4 cellular contexts compared by ENCODE assay signal in the genomic region with DNA sequence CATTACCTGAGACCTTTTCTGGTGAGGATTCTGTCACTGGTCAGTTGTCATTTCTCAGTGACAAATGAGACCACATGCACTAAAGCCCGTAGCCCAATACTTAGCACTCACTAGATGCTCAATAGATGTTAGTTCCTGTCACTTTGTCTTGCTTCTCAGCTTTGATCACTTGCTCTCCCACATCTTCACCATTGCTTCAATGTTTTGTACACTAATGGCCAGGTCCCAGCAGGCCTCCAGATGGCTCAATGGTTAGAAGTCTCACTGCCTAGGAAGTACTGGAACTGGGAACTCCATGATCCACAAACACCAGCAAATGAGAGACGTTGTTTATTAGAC.
TF ChIP-seq lines count a peak whose summit lies in the region.

No MANE protein-coding gene starts in this region.

TF ChIP-seq in SK-N-SH, 30 proteins besides CTCF, POLR2A, EP300 and RAD21:
- no peak for TF ChIP-seq NFIC (IDR thresholded peaks at IDR 0.05; ENCODE audit: borderline replicate concordance)
- TF ChIP-seq, protein P1, sequence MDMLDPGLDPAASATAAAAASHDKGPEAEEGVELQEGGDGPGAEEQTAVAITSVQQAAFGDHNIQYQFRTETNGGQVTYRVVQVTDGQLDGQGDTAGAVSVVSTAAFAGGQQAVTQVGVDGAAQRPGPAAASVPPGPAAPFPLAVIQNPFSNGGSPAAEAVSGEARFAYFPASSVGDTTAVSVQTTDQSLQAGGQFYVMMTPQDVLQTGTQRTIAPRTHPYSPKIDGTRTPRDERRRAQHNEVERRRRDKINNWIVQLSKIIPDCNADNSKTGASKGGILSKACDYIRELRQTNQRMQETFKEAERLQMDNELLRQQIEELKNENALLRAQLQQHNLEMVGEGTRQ (IDR thresholded peaks at IDR 0.05; ENCODE audit: borderline replicate concordance, low read depth, low read length) = no peak
- TF ChIP-seq, protein P2, sequence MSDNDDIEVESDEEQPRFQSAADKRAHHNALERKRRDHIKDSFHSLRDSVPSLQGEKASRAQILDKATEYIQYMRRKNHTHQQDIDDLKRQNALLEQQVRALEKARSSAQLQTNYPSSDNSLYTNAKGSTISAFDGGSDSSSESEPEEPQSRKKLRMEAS (IDR thresholded peaks at IDR 0.05; ENCODE audit: low read depth) = no peak
- TF ChIP-seq POLR2AphosphoS5 (IDR thresholded peaks at IDR 0.05; ENCODE audit: low read depth, low read length) = no peak
- TF ChIP-seq, protein P3, sequence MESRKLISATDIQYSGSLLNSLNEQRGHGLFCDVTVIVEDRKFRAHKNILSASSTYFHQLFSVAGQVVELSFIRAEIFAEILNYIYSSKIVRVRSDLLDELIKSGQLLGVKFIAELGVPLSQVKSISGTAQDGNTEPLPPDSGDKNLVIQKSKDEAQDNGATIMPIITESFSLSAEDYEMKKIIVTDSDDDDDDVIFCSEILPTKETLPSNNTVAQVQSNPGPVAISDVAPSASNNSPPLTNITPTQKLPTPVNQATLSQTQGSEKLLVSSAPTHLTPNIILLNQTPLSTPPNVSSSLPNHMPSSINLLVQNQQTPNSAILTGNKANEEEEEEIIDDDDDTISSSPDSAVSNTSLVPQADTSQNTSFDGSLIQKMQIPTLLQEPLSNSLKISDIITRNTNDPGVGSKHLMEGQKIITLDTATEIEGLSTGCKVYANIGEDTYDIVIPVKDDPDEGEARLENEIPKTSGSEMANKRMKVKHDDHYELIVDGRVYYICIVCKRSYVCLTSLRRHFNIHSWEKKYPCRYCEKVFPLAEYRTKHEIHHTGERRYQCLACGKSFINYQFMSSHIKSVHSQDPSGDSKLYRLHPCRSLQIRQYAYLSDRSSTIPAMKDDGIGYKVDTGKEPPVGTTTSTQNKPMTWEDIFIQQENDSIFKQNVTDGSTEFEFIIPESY (IDR thresholded peaks at IDR 0.05; ENCODE audit: borderline replicate concordance, low read depth) = no peak
- no peak for TF ChIP-seq NRF1 (IDR thresholded peaks at IDR 0.05; ENCODE audit: low read depth, low read length)
- no peak for TF ChIP-seq MXI1 (IDR thresholded peaks at IDR 0.05; ENCODE audit: low read depth, low read length)
- TF ChIP-seq SMC3 (IDR thresholded peaks at IDR 0.05; ENCODE audit: low read depth, low read length) = no peak
- no peak for TF ChIP-seq SIN3A (IDR thresholded peaks at IDR 0.05; ENCODE audit: borderline replicate concordance, low read depth, low read length)
- TF ChIP-seq CHD2 (IDR thresholded peaks at IDR 0.05; ENCODE audit: low read length, partially characterized antibody) = no peak
- no peak for TF ChIP-seq TAF1 (IDR thresholded peaks at IDR 0.05; ENCODE audit: borderline replicate concordance, low read depth, low read length)
- no peak for TF ChIP-seq FOSL2 (IDR thresholded peaks at IDR 0.05; ENCODE audit: borderline replicate concordance, low read depth)
- TF ChIP-seq FOXJ3 (CRISPR knock-in tag; IDR thresholded peaks at IDR 0.05) = no peak
- TF ChIP-seq MEF2A (IDR thresholded peaks at IDR 0.05; ENCODE audit: borderline replicate concordance, low read depth) = no peak

TF ChIP-seq in SK-N-SH treated with all-trans-retinoic acid at 6 μM for 48 hours, 23 proteins besides CTCF, POLR2A, EP300 and RAD21:
- TF ChIP-seq, protein P4, sequence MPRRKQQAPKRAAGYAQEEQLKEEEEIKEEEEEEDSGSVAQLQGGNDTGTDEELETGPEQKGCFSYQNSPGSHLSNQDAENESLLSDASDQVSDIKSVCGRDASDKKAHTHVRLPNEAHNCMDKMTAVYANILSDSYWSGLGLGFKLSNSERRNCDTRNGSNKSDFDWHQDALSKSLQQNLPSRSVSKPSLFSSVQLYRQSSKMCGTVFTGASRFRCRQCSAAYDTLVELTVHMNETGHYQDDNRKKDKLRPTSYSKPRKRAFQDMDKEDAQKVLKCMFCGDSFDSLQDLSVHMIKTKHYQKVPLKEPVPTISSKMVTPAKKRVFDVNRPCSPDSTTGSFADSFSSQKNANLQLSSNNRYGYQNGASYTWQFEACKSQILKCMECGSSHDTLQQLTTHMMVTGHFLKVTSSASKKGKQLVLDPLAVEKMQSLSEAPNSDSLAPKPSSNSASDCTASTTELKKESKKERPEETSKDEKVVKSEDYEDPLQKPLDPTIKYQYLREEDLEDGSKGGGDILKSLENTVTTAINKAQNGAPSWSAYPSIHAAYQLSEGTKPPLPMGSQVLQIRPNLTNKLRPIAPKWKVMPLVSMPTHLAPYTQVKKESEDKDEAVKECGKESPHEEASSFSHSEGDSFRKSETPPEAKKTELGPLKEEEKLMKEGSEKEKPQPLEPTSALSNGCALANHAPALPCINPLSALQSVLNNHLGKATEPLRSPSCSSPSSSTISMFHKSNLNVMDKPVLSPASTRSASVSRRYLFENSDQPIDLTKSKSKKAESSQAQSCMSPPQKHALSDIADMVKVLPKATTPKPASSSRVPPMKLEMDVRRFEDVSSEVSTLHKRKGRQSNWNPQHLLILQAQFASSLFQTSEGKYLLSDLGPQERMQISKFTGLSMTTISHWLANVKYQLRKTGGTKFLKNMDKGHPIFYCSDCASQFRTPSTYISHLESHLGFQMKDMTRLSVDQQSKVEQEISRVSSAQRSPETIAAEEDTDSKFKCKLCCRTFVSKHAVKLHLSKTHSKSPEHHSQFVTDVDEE (CRISPR knock-in tag; IDR thresholded peaks at IDR 0.05) = no peak
- TF ChIP-seq ISL1 (CRISPR knock-in tag; IDR thresholded peaks at IDR 0.05) (no peak), TOX (CRISPR knock-in tag; IDR thresholded peaks at IDR 0.05; ENCODE audit: borderline replicate concordance) (no peak), SNAI2 (CRISPR knock-in tag; IDR thresholded peaks at IDR 0.05) (no peak), ZFP30 (CRISPR knock-in tag; IDR thresholded peaks at IDR 0.05) (no peak), PPARA (CRISPR knock-in tag; IDR thresholded peaks at IDR 0.05; ENCODE audit: borderline replicate concordance) (no peak), ZFP3 (CRISPR knock-in tag; IDR thresholded peaks at IDR 0.05) (no peak), ESRRG (CRISPR knock-in tag; IDR thresholded peaks at IDR 0.05) (no peak), ZNF70 (CRISPR knock-in tag; IDR thresholded peaks at IDR 0.05) (no peak), CSDC2 (CRISPR knock-in tag; IDR thresholded peaks at IDR 0.05) (no peak), ARNTL (CRISPR knock-in tag; IDR thresholded peaks at IDR 0.05; ENCODE audit: borderline replicate concordance, low read depth) (no peak), ZC3H10 (CRISPR knock-in tag; IDR thresholded peaks at IDR 0.05) (no peak), TCF4 (CRISPR knock-in tag; IDR thresholded peaks at IDR 0.05; ENCODE audit: borderline replicate concordance) (no peak)
- TF ChIP-seq, protein P5, sequence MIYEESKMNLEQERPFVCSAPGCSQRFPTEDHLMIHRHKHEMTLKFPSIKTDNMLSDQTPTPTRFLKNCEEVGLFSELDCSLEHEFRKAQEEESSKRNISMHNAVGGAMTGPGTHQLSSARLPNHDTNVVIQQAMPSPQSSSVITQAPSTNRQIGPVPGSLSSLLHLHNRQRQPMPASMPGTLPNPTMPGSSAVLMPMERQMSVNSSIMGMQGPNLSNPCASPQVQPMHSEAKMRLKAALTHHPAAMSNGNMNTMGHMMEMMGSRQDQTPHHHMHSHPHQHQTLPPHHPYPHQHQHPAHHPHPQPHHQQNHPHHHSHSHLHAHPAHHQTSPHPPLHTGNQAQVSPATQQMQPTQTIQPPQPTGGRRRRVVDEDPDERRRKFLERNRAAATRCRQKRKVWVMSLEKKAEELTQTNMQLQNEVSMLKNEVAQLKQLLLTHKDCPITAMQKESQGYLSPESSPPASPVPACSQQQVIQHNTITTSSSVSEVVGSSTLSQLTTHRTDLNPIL (CRISPR knock-in tag; IDR thresholded peaks at IDR 0.05; ENCODE audit: low read depth) = no peak

TF ChIP-seq in IMR-90, 13 proteins besides CTCF, POLR2A, EP300 and RAD21:
- TF ChIP-seq MXI1 (IDR thresholded peaks at IDR 0.05; ENCODE audit: borderline replicate concordance, low read depth, low read length) (no peak), MAFK (IDR thresholded peaks at IDR 0.05; ENCODE audit: low read depth, low read length) (no peak), SMC3 (IDR thresholded peaks at IDR 0.05; ENCODE audit: low read depth, low read length) (no peak), RCOR1 (IDR thresholded peaks at IDR 0.05; ENCODE audit: insufficient replicate concordance, low read length) (no peak), NFE2L2 (IDR thresholded peaks at IDR 0.05; ENCODE audit: low read depth, low read length) (no peak), MAZ (IDR thresholded peaks at IDR 0.05; ENCODE audit: borderline replicate concordance, low read depth, low read length) (no peak), CEBPB (IDR thresholded peaks at IDR 0.05; ENCODE audit: low read depth, low read length) (no peak), FOS (IDR thresholded peaks at IDR 0.05; ENCODE audit: low read depth, low read length) (no peak), CHD1 (IDR thresholded peaks at IDR 0.05; ENCODE audit: low read depth, low read length) (no peak), BHLHE40 (IDR thresholded peaks at IDR 0.05; ENCODE audit: low read depth, low read length) (no peak), RFX5 (IDR thresholded peaks at IDR 0.05; ENCODE audit: low read depth, low read length) (no peak)
- TF ChIP-seq, protein P6, sequence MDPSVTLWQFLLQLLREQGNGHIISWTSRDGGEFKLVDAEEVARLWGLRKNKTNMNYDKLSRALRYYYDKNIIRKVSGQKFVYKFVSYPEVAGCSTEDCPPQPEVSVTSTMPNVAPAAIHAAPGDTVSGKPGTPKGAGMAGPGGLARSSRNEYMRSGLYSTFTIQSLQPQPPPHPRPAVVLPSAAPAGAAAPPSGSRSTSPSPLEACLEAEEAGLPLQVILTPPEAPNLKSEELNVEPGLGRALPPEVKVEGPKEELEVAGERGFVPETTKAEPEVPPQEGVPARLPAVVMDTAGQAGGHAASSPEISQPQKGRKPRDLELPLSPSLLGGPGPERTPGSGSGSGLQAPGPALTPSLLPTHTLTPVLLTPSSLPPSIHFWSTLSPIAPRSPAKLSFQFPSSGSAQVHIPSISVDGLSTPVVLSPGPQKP (IDR thresholded peaks at IDR 0.05; ENCODE audit: borderline replicate concordance, low read depth, low read length) = no peak
- TF ChIP-seq, protein P1 (IDR thresholded peaks at IDR 0.05; ENCODE audit: low read depth, low read length) = no peak
TF ChIP-seq in IMR-90: peak in this region for 0.

TF ChIP-seq in K562, 482 proteins besides CTCF, POLR2A, EP300 and RAD21 (continues in another document):
- TF ChIP-seq ZNF57 (CRISPR knock-in tag; IDR thresholded peaks at IDR 0.05) (no peak), DNMT1 (IDR thresholded peaks at IDR 0.05) (0 out of 2 replicates have a peak, but pooled peaks have one; percentile 12), GABPB1 (CRISPR knock-in tag; IDR thresholded peaks at IDR 0.05) (no peak), ZNF431 (CRISPR knock-in tag; IDR thresholded peaks at IDR 0.05) (no peak), ZFP36 (IDR thresholded peaks at IDR 0.05; ENCODE audit: low read depth, low read length, partially characterized antibody) (no peak), GTF2A2 (tag; IDR thresholded peaks at IDR 0.05) (peak; percentile 44; the same call in 1 of the 2 replicates), ETV5 (CRISPR knock-in tag; IDR thresholded peaks at IDR 0.05; ENCODE audit: low read depth) (no peak), ZNF436 (CRISPR knock-in tag; IDR thresholded peaks at IDR 0.05) (no peak), MTA1 (IDR thresholded peaks at IDR 0.05; ENCODE audit: borderline replicate concordance) (no peak), TAF7 (tag; IDR thresholded peaks at IDR 0.05) (no peak), ZFPM2 (CRISPR knock-in tag; IDR thresholded peaks at IDR 0.05) (no peak), ERF (CRISPR knock-in tag; IDR thresholded peaks at IDR 0.05) (0 out of 2 replicates have a peak, but pooled peaks have one; percentile 36), ZBTB1 (CRISPR knock-in tag; IDR thresholded peaks at IDR 0.05; ENCODE audit: borderline replicate concordance, low read depth) (no peak), CHD4 (IDR thresholded peaks at IDR 0.05; ENCODE audit: insufficient read depth, insufficient replicate concordance, low read depth, low read length, poor library complexity, severe bottlenecking) (no peak), POLR2AphosphoS5 (IDR thresholded peaks at IDR 0.05; ENCODE audit: control insufficient read depth, insufficient read depth, low read depth, low read length) (no peak), ZNF175 (CRISPR knock-in tag; IDR thresholded peaks at IDR 0.05; ENCODE audit: low read depth) (0 out of 2 replicates have a peak, but pooled peaks have one; percentile 33), MTA2 (IDR thresholded peaks at IDR 0.05; ENCODE audit: low read depth) (no peak), PHB (CRISPR knock-in tag; IDR thresholded peaks at IDR 0.05) (no peak), TBP (optimal IDR thresholded peaks at IDR 0.05; ENCODE audit: low read depth, low read length) (no peak), NCOR1 (IDR thresholded peaks at IDR 0.05) (no peak), MED1 (CRISPR knock-in tag; IDR thresholded peaks at IDR 0.05; ENCODE audit: borderline replicate concordance) (no peak), ZNF699 (CRISPR knock-in tag; IDR thresholded peaks at IDR 0.05; ENCODE audit: insufficient replicate concordance) (no peak), JUND (IDR thresholded peaks at IDR 0.05; ENCODE audit: borderline replicate concordance, low read depth, low read length) (no peak), JUND (tag; IDR thresholded peaks at IDR 0.05; ENCODE audit: borderline replicate concordance, low read depth, low read length) (no peak)
- TF ChIP-seq, protein P7, sequence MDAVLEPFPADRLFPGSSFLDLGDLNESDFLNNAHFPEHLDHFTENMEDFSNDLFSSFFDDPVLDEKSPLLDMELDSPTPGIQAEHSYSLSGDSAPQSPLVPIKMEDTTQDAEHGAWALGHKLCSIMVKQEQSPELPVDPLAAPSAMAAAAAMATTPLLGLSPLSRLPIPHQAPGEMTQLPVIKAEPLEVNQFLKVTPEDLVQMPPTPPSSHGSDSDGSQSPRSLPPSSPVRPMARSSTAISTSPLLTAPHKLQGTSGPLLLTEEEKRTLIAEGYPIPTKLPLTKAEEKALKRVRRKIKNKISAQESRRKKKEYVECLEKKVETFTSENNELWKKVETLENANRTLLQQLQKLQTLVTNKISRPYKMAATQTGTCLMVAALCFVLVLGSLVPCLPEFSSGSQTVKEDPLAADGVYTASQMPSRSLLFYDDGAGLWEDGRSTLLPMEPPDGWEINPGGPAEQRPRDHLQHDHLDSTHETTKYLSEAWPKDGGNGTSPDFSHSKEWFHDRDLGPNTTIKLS (IDR thresholded peaks at IDR 0.05; ENCODE audit: borderline replicate concordance, low read depth) = no peak
- TF ChIP-seq, protein P8, sequence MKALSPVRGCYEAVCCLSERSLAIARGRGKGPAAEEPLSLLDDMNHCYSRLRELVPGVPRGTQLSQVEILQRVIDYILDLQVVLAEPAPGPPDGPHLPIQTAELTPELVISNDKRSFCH (CRISPR knock-in tag; IDR thresholded peaks at IDR 0.05) = no peak
- TF ChIP-seq, protein P8 (tag; IDR thresholded peaks at IDR 0.05) = no peak
- TF ChIP-seq, protein P9, sequence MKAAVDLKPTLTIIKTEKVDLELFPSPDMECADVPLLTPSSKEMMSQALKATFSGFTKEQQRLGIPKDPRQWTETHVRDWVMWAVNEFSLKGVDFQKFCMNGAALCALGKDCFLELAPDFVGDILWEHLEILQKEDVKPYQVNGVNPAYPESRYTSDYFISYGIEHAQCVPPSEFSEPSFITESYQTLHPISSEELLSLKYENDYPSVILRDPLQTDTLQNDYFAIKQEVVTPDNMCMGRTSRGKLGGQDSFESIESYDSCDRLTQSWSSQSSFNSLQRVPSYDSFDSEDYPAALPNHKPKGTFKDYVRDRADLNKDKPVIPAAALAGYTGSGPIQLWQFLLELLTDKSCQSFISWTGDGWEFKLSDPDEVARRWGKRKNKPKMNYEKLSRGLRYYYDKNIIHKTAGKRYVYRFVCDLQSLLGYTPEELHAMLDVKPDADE (conservative IDR thresholded peaks at IDR 0.05; ENCODE audit: control insufficient read depth, low read depth, low read length) = no peak
